ENCODE assay signal across 24 cellular contexts in the genomic region with DNA sequence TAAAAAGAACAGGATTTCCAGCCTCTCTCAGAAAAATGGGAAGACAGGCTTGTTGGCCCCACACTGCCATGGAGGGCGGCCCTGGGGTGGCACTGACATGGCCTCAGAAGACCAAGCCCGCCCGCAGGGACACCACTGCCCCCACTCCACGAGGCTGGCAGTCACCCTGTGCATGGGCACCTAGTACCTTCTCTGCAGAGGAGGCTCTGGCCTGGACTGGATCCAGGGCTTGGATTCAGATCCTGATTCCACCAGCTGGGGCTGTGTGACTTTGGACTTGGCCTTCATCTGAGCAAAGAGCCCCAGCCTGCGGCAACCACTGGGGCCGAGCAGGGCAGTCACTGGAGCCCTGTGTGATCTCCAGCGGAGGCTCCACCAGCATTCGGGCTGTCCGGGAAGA.
"Had no signal": no experiment of that assay in that cellular context is flagged by ENCODE, and none has a peak within 500 bp of the region (broad histone marks: within the 10 kb centered on the region; RNA-seq: fewer than 3 reads in every experiment).

No MANE protein-coding gene starts in this region.

- FAIRE-seq: TTC549 had no signal

- ATAC-seq: activated T-helper 17 cell treated with anti-CD3 and anti-CD28 coated beads, Interleukin-2, amount 50 U/mL, for 72 hours; T-helper 17 cell had no signal

- DNase-seq: activated CD4-positive, alpha-beta memory T cell treated with anti-CD3 and anti-CD28 coated beads for 36 hours; activated CD4-positive, alpha-beta T cell treated with anti-CD3 and anti-CD28 coated beads, Interleukin-2, amount 10 ng/mL, durations not matched to agents 7 days and 5 days; activated CD4-positive, CD25-positive, alpha-beta regulatory T cell; activated gamma-delta T cell; activated naive CD4-positive, alpha-beta T cell treated with anti-CD3 and anti-CD28 coated beads for 36 hours; activated naive CD8-positive, alpha-beta T cell treated with anti-CD3 and anti-CD28 coated beads for 36 hours; activated T-cell treated with anti-CD3 and anti-CD28 coated beads for 4 hours; activated T-cell treated with anti-CD3 and anti-CD28 coated beads, Interleukin-2, amount 50 U/mL, for 48 hours; brain microvascular endothelial cell; cerebellar nuclear complex; KG1; NCI-H1048; NCI-H146; NCI-H187 treated with DMSO at 0.1 percent for 48 hours; NCI-H2081 treated with DMSO at 0.1 percent for 48 hours; NCI-H446 treated with DMSO at 0.1 percent for 48 hours; NCI-H524 treated with DMSO at 0.1 percent for 48 hours; NCI-H748 treated with DMSO at 0.1 percent for 48 hours; Right ventricle myocardium superior; T-helper 17 cell; T-helper 9 cell had no signal

- H3K9me3 ChIP-seq: SJSA1 had no signal

- H3K9me3 Mint-ChIP-seq: activated CD4-positive, alpha-beta memory T cell treated with anti-CD3 and anti-CD28 coated beads for 36 hours; activated CD4-positive, alpha-beta T cell treated with anti-CD3 and anti-CD28 coated beads, Interleukin-2, amount 10 ng/mL, durations not matched to agents 7 days and 5 days; activated naive CD4-positive, alpha-beta T cell treated with anti-CD3 and anti-CD28 coated beads for 36 hours; activated naive CD8-positive, alpha-beta T cell treated with anti-CD3 and anti-CD28 coated beads for 36 hours; activated T-helper 17 cell treated with anti-CD3 and anti-CD28 coated beads, Interleukin-2, amount 50 U/mL, for 72 hours had no signal

- H3K27ac ChIP-seq: brain microvascular endothelial cell, SJSA1 had no signal

- H3K4me3 Mint-ChIP-seq: activated CD4-positive, alpha-beta memory T cell treated with anti-CD3 and anti-CD28 coated beads for 36 hours; activated CD4-positive, alpha-beta T cell treated with anti-CD3 and anti-CD28 coated beads, Interleukin-2, amount 10 ng/mL, durations not matched to agents 7 days and 5 days; activated naive CD4-positive, alpha-beta T cell treated with anti-CD3 and anti-CD28 coated beads for 36 hours; activated naive CD8-positive, alpha-beta T cell treated with anti-CD3 and anti-CD28 coated beads for 36 hours; activated T-helper 17 cell treated with anti-CD3 and anti-CD28 coated beads, Interleukin-2, amount 50 U/mL, for 72 hours; T-helper 17 cell had no signal

- H3K4me3 ChIP-seq: SJSA1 had no signal

- H3K27me3 Mint-ChIP-seq: activated CD4-positive, alpha-beta memory T cell treated with anti-CD3 and anti-CD28 coated beads for 36 hours; activated CD4-positive, alpha-beta T cell treated with anti-CD3 and anti-CD28 coated beads, Interleukin-2, amount 10 ng/mL, durations not matched to agents 7 days and 5 days; activated naive CD8-positive, alpha-beta T cell treated with anti-CD3 and anti-CD28 coated beads for 36 hours; activated T-helper 17 cell treated with anti-CD3 and anti-CD28 coated beads, Interleukin-2, amount 50 U/mL, for 72 hours; T-helper 17 cell had no signal

- H3K27ac Mint-ChIP-seq: activated CD4-positive, alpha-beta memory T cell treated with anti-CD3 and anti-CD28 coated beads for 36 hours; activated CD4-positive, alpha-beta T cell treated with anti-CD3 and anti-CD28 coated beads, Interleukin-2, amount 10 ng/mL, durations not matched to agents 7 days and 5 days; activated naive CD4-positive, alpha-beta T cell treated with anti-CD3 and anti-CD28 coated beads for 36 hours; activated naive CD8-positive, alpha-beta T cell treated with anti-CD3 and anti-CD28 coated beads for 36 hours; activated T-helper 17 cell treated with anti-CD3 and anti-CD28 coated beads, Interleukin-2, amount 50 U/mL, for 72 hours; T-helper 17 cell had no signal

- H3K4me1 Mint-ChIP-seq: activated T-helper 17 cell treated with anti-CD3 and anti-CD28 coated beads, Interleukin-2, amount 50 U/mL, for 72 hours had no signal

- H3K27me3 ChIP-seq: brain microvascular endothelial cell, SJSA1 had no signal

- H3K36me3 Mint-ChIP-seq: activated CD4-positive, alpha-beta memory T cell treated with anti-CD3 and anti-CD28 coated beads for 36 hours; activated naive CD8-positive, alpha-beta T cell treated with anti-CD3 and anti-CD28 coated beads for 36 hours had no signal
